In genomic region chr4:48033825-48034413, GRCh38 we compare ENCODE assay signal across 8 cellular contexts. TPM values are rescaled to one million over a fixed set of nuclear protein-coding genes. Genes with fewer than 3 reads are reported as not detected.
DNase-seq lines count a peak whose midpoint lies in the region; ATAC-seq and TF ChIP-seq lines count a peak whose summit lies in the region.

No MANE protein-coding gene starts in this region.

- H3K27me3 ChIP-seq in SK-N-SH (ENCODE audit: insufficient read depth) (no peaks in the 10 kb centered on the region), adrenal gland (no peaks in the 10 kb centered on the region)

- H3K4me2 ChIP-seq in SK-N-SH, result no peak overlapping the region

- ATAC-seq in HG02885 (IDR thresholded peaks at IDR 0.05; ENCODE audit: poor library complexity, unreplicated experiment), result peak; percentile 27
- peak; percentile 72 for ATAC-seq in memory B cell (ENCODE audit: low read depth)
- no peak for ATAC-seq in HG03571 (IDR thresholded peaks at IDR 0.05; ENCODE audit: unreplicated experiment)
- no peak for ATAC-seq in sciatic nerve

- H3K4me3 ChIP-seq in SK-N-SH (ENCODE audit: low read depth in 2 of 2, low read length in 1 of 2), result no peak overlapping the region
- no peak overlapping the region for H3K4me3 ChIP-seq in adrenal gland

- no peaks in the 10 kb centered on the region for H3K79me2 ChIP-seq in SK-N-SH (ENCODE audit: insufficient read depth)

- TF ChIP-seq EP300 in SK-N-SH (IDR thresholded peaks at IDR 0.05; ENCODE audit: borderline replicate concordance in 1 of 2, low read depth in 1 of 2, low read length in 1 of 2), result no peak

- no peak for TF ChIP-seq POLR2A in adrenal gland (IDR thresholded peaks at IDR 0.05)

- H4K20me1 ChIP-seq in SK-N-SH (ENCODE audit: insufficient read depth), result no peaks in the 10 kb centered on the region

- TF ChIP-seq CTCF in GM12872 (IDR thresholded peaks at IDR 0.05; ENCODE audit: insufficient read depth, low read depth, low read length), result peak; percentile 69; the same call in 2 of the 3 replicates
- TF ChIP-seq CTCF in SK-N-SH (IDR thresholded peaks at IDR 0.05), result peak; percentile 65
- TF ChIP-seq CTCF in adrenal gland (IDR thresholded peaks at IDR 0.05), result peak in 4 of 6 experiments; percentile 20 to 40 (median 30)
- peak; percentile 73 for TF ChIP-seq CTCF in type B pancreatic cell (conservative IDR thresholded peaks at IDR 0.05)

- H3K27ac Mint-ChIP-seq in memory B cell (peak overlapping the region; percentile 9), type B pancreatic cell (no peak overlapping the region)

- H3K9me3 ChIP-seq in SK-N-SH, result no peaks in the 10 kb centered on the region
- H3K9me3 ChIP-seq in adrenal gland (replicated peaks in 1 of 3), result no peaks in the 10 kb centered on the region

- H3K4me1 Mint-ChIP-seq in memory B cell (peaks cover 20% of the 10 kb centered on the region), type B pancreatic cell (ENCODE audit: unreplicated experiment) (no peaks in the 10 kb centered on the region)

- no peaks in the 10 kb centered on the region for H3K4me1 ChIP-seq in SK-N-SH (ENCODE audit: control insufficient read depth in 1 of 2, insufficient read depth in 2 of 2, low read depth in 1 of 2, low read length in 1 of 2)
- peaks cover 6 to 8% of the 10 kb centered on the region in 2 donors for H3K4me1 ChIP-seq in adrenal gland (replicated peaks in 1 of 2)

- CTCF ChIA-PET in SK-N-SH (lab: Yijun Ruan, JAX), result interaction anchor here (0.6 to 4.4 kb wide), 13 partner anchors 8 to 365 kb away, joined by 3 to 19 read pairs (median 4); partner anchors contain the start of genes CNGA1 and NIPAL1

- H3K27me3 Mint-ChIP-seq in memory B cell (no peaks in the 10 kb centered on the region), type B pancreatic cell (no peaks in the 10 kb centered on the region)

- no peaks in the 10 kb centered on the region for H3K9me2 ChIP-seq in SK-N-SH

- no peak overlapping the region for H3K9ac ChIP-seq in SK-N-SH

- POLR2A ChIA-PET in SK-N-SH (lab: Yijun Ruan, JAX), result no interaction called here

- H3K36me3 Mint-ChIP-seq in memory B cell (no peaks in the 10 kb centered on the region), type B pancreatic cell (peaks cover 7% of the 10 kb centered on the region)

- H3K36me3 ChIP-seq in SK-N-SH (replicated peaks in 1 of 2; ENCODE audit: control insufficient read depth in 1 of 2, insufficient read depth in 2 of 2, low read length in 1 of 2), result no peaks in the 10 kb centered on the region
- H3K36me3 ChIP-seq in adrenal gland (replicated peaks in 1 of 2), result no peaks in the 10 kb centered on the region

- no peaks in the 10 kb centered on the region for H3F3A ChIP-seq in SK-N-SH (replicated peaks; ENCODE audit: insufficient read depth)

- 69% methylated on average over 1 of the region's 1 CpG for WGBS in SK-N-SH (ENCODE audit: low lambda C conversion rate)
- 67 to 92% (median 78%) methylated on average over 1 of the region's 1 CpG for WGBS in adrenal gland, 4 donors

- H3K9me3 Mint-ChIP-seq in memory B cell, result no peaks in the 10 kb centered on the region
- no peaks in the 10 kb centered on the region for H3K9me3 Mint-ChIP-seq in type B pancreatic cell

- TF ChIP-seq RAD21 in SK-N-SH (IDR thresholded peaks at IDR 0.05; ENCODE audit: low read length), result peak; percentile 36

- H3K27ac ChIP-seq in SK-N-SH (ENCODE audit: low read depth in 2 of 2, low read length in 1 of 2) (no peak overlapping the region), adrenal gland (no peak overlapping the region)

- intact Hi-C loops in adrenal gland (cut with DNase I) (no loop called here), sciatic nerve (cut with DNase I) (no loop called here)

- peak; percentile 40 for DNase-seq in SK-N-SH
- no peak for DNase-seq in adrenal gland
- DNase-seq in memory B cell (ENCODE audit: low spot score in 2 of 2), result peak; percentile 48 to 57
- DNase-seq in type B pancreatic cell (ENCODE audit: extremely low spot score, unreplicated experiment), result no peak
- no peak for DNase-seq in sciatic nerve (ENCODE audit: low spot score)

- no peak overlapping the region for H2AFZ ChIP-seq in SK-N-SH (ENCODE audit: low read depth)

- no peak overlapping the region for H3K4me3 Mint-ChIP-seq in memory B cell
- H3K4me3 Mint-ChIP-seq in type B pancreatic cell, result no peak overlapping the region

TF ChIP-seq in SK-N-SH, 30 proteins besides CTCF, POLR2A, EP300 and RAD21:
- no peak for TF ChIP-seq CHD2 (IDR thresholded peaks at IDR 0.05; ENCODE audit: low read length, partially characterized antibody)
- TF ChIP-seq GABPA (IDR thresholded peaks at IDR 0.05; ENCODE audit: low read depth), result no peak
- no peak for TF ChIP-seq EZH2phosphoT487 (IDR thresholded peaks at IDR 0.05; ENCODE audit: borderline replicate concordance, low read depth)
- peak; percentile 52; the same call in 1 of the 2 replicates for TF ChIP-seq PBX3 (IDR thresholded peaks at IDR 0.05)
- no peak for TF ChIP-seq SMC3 (IDR thresholded peaks at IDR 0.05; ENCODE audit: low read depth, low read length)
- TF ChIP-seq ZBTB33 (IDR thresholded peaks at IDR 0.05; ENCODE audit: borderline replicate concordance, low read depth), result no peak
- no peak for TF ChIP-seq MXI1 (IDR thresholded peaks at IDR 0.05; ENCODE audit: low read depth, low read length)
- no peak for TF ChIP-seq USF2 (IDR thresholded peaks at IDR 0.05; ENCODE audit: borderline replicate concordance, low read depth, low read length)
- no peak for TF ChIP-seq YY1 (IDR thresholded peaks at IDR 0.05; ENCODE audit: low read depth)

RNA-seq across cellular contexts. Expression of gene NIPAL1, which starts 17.3 kb away (rescaled TPM):
- polyA plus RNA-seq in SK-N-SH (2012; rRNA removed), result 1.8 and 2.0 TPM in 2 replicates
- 2.5 and 2.6 TPM in 2 replicates for polyA plus RNA-seq in SK-N-SH (2012; cell fraction: cytosol; rRNA removed)
- 0.56 and 1.5 TPM in 2 replicates for polyA plus RNA-seq in SK-N-SH (2012; cell fraction: nucleus; rRNA removed)
- total RNA-seq in adrenal gland, result 1 to 10 TPM in 3 of 8 donors, under 1 TPM in 4, not detected in 1; 0.08 to 1.4 (median 0.75) TPM
- 1 to 10 TPM in 1 of 3 donors, under 1 TPM in 2; 0.03 to 1.5 (median 0.16) TPM for polyA plus RNA-seq in adrenal gland
- 13.9 and 44.6 TPM in 2 replicates for total RNA-seq in type B pancreatic cell (ENCODE audit: low replicate concordance)
- total RNA-seq in sciatic nerve, result 6.3 TPM

RNA-seq across cellular contexts. Expression of gene CNGA1, which starts 17.4 kb away (rescaled TPM):
- polyA plus RNA-seq in SK-N-SH (2012; rRNA removed) (0.23 and 0.45 TPM in 2 replicates), adrenal gland (1 to 10 TPM in 2 of 3 donors, under 1 TPM in 1; 0.84 to 4.6 (median 1.9) TPM)
- polyA plus RNA-seq in SK-N-SH (2012; cell fraction: cytosol; rRNA removed), result 0.33 and 0.70 TPM in 2 replicates
- 0.20 and 0.39 TPM in 2 replicates for polyA plus RNA-seq in SK-N-SH (2012; cell fraction: nucleus; rRNA removed)
- total RNA-seq in adrenal gland (1 to 10 TPM in 4 of 8 donors, under 1 TPM in 3, not detected in 1; 0.24 to 4.8 (median 1.2) TPM), type B pancreatic cell (ENCODE audit: low replicate concordance) (1.0 and 5.3 TPM in 2 replicates), sciatic nerve (11.9 TPM)

Comparison
In these comparisons a context has a peak if more than half of its experiments do, and no peak if none do; other contexts are left out.
1. ATAC-seq: peak in HG02885 (single experiment) and memory B cell (single experiment); none in HG03571 (single experiment) and sciatic nerve (single experiment).
2. DNase-seq: peak in SK-N-SH (single experiment) and memory B cell (2 of 2); none in adrenal gland (0 of 7), type B pancreatic cell (single experiment) and sciatic nerve (single experiment).
3. Peak in every context shown above with its lines, with median percentiles within 50 percentile points of each other: CTCF ChIP-seq.